In the genomic region with DNA sequence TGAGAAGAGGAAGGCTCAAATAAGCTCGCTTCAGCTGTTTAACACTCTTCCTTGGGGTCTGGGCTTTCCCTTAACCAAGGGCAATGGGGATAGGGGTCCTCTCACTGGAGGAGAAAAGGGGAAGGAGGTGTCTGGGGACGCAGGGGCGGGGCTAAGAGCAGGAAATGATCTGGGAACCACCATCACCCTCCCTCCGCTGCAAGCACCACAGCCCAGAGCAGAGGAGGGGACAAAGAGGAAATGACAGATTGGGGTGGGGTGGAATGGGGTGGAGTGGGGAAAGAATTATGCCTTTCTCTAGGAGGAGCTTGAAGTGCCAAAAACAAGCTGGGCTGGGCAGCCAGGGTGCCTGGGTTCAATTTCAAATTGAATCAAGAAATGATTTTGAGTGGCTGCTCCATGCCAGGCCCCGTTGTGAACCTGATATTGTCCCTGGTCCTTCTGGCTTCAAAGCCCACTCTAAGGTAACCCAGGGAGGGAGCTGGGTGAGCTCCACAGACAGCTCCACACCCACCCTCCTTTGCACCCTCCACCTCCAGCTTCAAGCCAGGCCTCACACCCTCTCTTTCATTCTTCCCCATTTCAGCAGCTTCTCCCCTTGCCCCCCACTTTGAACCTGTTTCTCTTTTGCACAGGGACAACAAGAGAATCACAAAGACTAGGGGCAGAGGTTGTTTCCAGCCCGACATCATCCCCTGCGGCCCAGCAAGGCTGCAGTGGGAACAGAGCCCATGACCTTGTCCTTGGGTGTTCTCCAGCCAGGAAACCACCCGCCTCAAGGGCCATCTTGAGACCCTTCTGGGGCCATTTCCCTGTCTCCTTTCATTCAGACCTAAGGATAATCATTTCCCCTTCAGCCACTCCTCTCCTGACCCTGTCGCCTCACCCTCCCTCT, we compare ENCODE assay signal across 9 cellular contexts. TPM values are rescaled to one million over a fixed set of nuclear protein-coding genes. Genes with fewer than 3 reads are reported as not detected.
DNase-seq lines count a peak whose midpoint lies in the region; ATAC-seq, FAIRE-seq and TF ChIP-seq lines count a peak whose summit lies in the region.
"Had no signal": no experiment of that assay in that cellular context is flagged by ENCODE, and none has a peak within 500 bp of the region (broad histone marks: within the 10 kb centered on the region; RNA-seq: fewer than 3 reads in every experiment).

No MANE protein-coding gene starts in this region.

- intact Hi-C loops in pancreas (cut with DNase I): no loop called here
- intact Hi-C loops in transverse colon (cut with DNase I; ENCODE audit: low total_unique reads): no loop called here
- intact Hi-C loops in uterus (cut with DNase I; ENCODE audit: low total_unique reads): no loop called here

- peak overlapping the region; percentile 69 to 70 for H3K4me3 ChIP-seq in duodenal mucosa (ENCODE audit: low read depth in 1 of 2, low read length in 2 of 2)
- peak overlapping the region in 1 of 4 donors; percentile 32 for H3K4me3 ChIP-seq in pancreas
- H3K4me3 ChIP-seq in transverse colon: peak overlapping the region in 3 of 4 donors; percentile 8 to 42 (median 26)
- H3K4me3 ChIP-seq in uterus: no peak overlapping the region
- no peak overlapping the region for H3K4me3 ChIP-seq in WERI-Rb-1 (ENCODE audit: low read depth, low read length)

- H3K36me3 ChIP-seq in duodenal mucosa (ENCODE audit: control insufficient read depth in 1 of 2, insufficient read depth in 2 of 2, low read length in 2 of 2): no peaks in the 10 kb centered on the region
- H3K36me3 ChIP-seq in pancreas: no peaks in the 10 kb centered on the region
- no peaks in the 10 kb centered on the region for H3K36me3 ChIP-seq in transverse colon
- no peaks in the 10 kb centered on the region for H3K36me3 ChIP-seq in uterus
- no peaks in the 10 kb centered on the region for H3K36me3 ChIP-seq in WERI-Rb-1

- in situ Hi-C loops in transverse colon (cut with MboI; ENCODE audit: low pct_ligation_motif_present in 1 of 4, low pct_unique_long_range_greater_than_20kb in 1 of 4, low sequenced_read_pairs in 3 of 4): loop anchor here in 1 of 4 donors (25.0 kb wide), 1 partner anchor 669 kb away; the partner anchor contains the start of gene DUSP12

- H3K27ac ChIP-seq in duodenal mucosa (ENCODE audit: low read depth, low read length) (peak overlapping the region; percentile 65), pancreas (peak overlapping the region in 2 of 4 donors; percentile 52 to 58), transverse colon (peak overlapping the region; percentile 71 to 89 (median 78)), uterus (no peak overlapping the region), WERI-Rb-1 (no peak overlapping the region)
- H3K27ac ChIP-seq: VCaP had no signal

- peak; percentile 70 for TF ChIP-seq POLR2A in GM19099 (IDR thresholded peaks at IDR 0.05; ENCODE audit: extremely low read depth, insufficient read length, low read depth)
- TF ChIP-seq POLR2A in transverse colon (IDR thresholded peaks at IDR 0.05): no peak
- TF ChIP-seq POLR2A in uterus (IDR thresholded peaks at IDR 0.05): no peak

- H3K9ac ChIP-seq in duodenal mucosa (ENCODE audit: low read depth in 1 of 2, low read length in 2 of 2): peak overlapping the region; percentile 60 to 62

- H3K27me3 ChIP-seq in duodenal mucosa (ENCODE audit: control insufficient read depth in 1 of 2, insufficient read depth in 2 of 2, low read length in 2 of 2) (no peaks in the 10 kb centered on the region), pancreas (no peaks in the 10 kb centered on the region), transverse colon (no peaks in the 10 kb centered on the region), uterus (no peaks in the 10 kb centered on the region), WERI-Rb-1 (ENCODE audit: insufficient read depth, low read depth, severe bottlenecking) (no peaks in the 10 kb centered on the region)

- ATAC-seq in HG03280 (IDR thresholded peaks at IDR 0.05; ENCODE audit: unreplicated experiment) (peak; percentile 45), pancreas (peak in 3 of 4 donors; percentile 49 to 75 (median 70))

- H3K4me1 ChIP-seq in duodenal mucosa (ENCODE audit: control insufficient read depth in 1 of 2, insufficient read depth in 2 of 2, low read length in 2 of 2) (peaks cover 0 to 12% of the 10 kb centered on the region in 2 donors), pancreas (no peaks in the 10 kb centered on the region), transverse colon (peaks cover 0 to 6% (median 2%) of the 10 kb centered on the region in 4 donors), uterus (no peaks in the 10 kb centered on the region)

- TF ChIP-seq EP300 in transverse colon (IDR thresholded peaks at IDR 0.05; ENCODE audit: low read depth): no peak

- TF ChIP-seq CTCF in pancreas (IDR thresholded peaks at IDR 0.05) (no peak), transverse colon (IDR thresholded peaks at IDR 0.05) (no peak), uterus (IDR thresholded peaks at IDR 0.05) (no peak), WERI-Rb-1 (IDR thresholded peaks at IDR 0.05; ENCODE audit: low read depth, low read length) (no peak)

- 71 to 72% methylated on average over 9 of the region's 9 CpGs for WGBS in pancreas, 2 donors
- 54 to 64% methylated on average over 6 to 9 of the region's 9 CpGs for WGBS in transverse colon (ENCODE audit: low coverage in 1 of 2), 2 donors

- FAIRE-seq in pancreas (lab: Jason Lieb, UNC): no peak

- DNase-seq in activated CD4-positive, CD25-positive, alpha-beta regulatory T cell treated with anti-CD3 and anti-CD28 coated beads, Interleukin-2, amount 50 U/mL, for 16 hours (ENCODE audit: low read depth, low spot score): peak; percentile 56
- DNase-seq in pancreas (peak in 1 of 6 donors; percentile 52), transverse colon (peak; percentile 78), uterus (no peak), WERI-Rb-1 (no peak)

- H3K9me3 ChIP-seq in duodenal mucosa (ENCODE audit: control insufficient read depth in 1 of 2, low read length in 2 of 2): no peaks in the 10 kb centered on the region
- no peaks in the 10 kb centered on the region for H3K9me3 ChIP-seq in pancreas
- no peaks in the 10 kb centered on the region for H3K9me3 ChIP-seq in transverse colon
- no peaks in the 10 kb centered on the region for H3K9me3 ChIP-seq in uterus
- no peaks in the 10 kb centered on the region for H3K9me3 ChIP-seq in WERI-Rb-1 (ENCODE audit: severe bottlenecking)

RNA-seq across cellular contexts. Expression of gene ARHGAP30, which starts 1.1 kb away (rescaled TPM):
- total RNA-seq in pancreas: 1 to 10 TPM in 4 of 6 donors, under 1 TPM in 2; 0.43 to 9.1 (median 1.9) TPM
- 1 to 10 TPM in 1 of 2 donors, under 1 TPM in 1; 0.70 to 2.0 TPM for polyA plus RNA-seq in pancreas
- total RNA-seq in transverse colon: 10 to 100 TPM in 1 of 4 donors, 1 to 10 TPM in 2, under 1 TPM in 1; 0.60 to 11.0 (median 4.4) TPM
- total RNA-seq in uterus: 1 to 10 TPM in 3 of 4 donors, under 1 TPM in 1; 0.88 to 3.4 (median 2.6) TPM

RNA-seq across cellular contexts. Expression of gene NECTIN4, which starts 20.8 kb away (rescaled TPM):
- total RNA-seq in pancreas: 1 to 10 TPM; 1.7 to 9.3 (median 3.5) TPM
- 1 to 10 TPM; 2.1 to 2.7 TPM for polyA plus RNA-seq in pancreas
- 1 to 10 TPM in 1 of 4 donors, under 1 TPM in 2, not detected in 1; 0.37 to 4.0 (median 0.82) TPM for total RNA-seq in transverse colon
- total RNA-seq in uterus: 1 to 10 TPM in 1 of 4 donors, not detected in 3; 2.1 TPM

RNA-seq across cellular contexts. Expression of gene USF1, which starts 22.8 kb away (rescaled TPM):
- total RNA-seq in pancreas (10 to 100 TPM; 15.8 to 33.2 (median 21.7) TPM), transverse colon (10 to 100 TPM; 34.4 to 78.2 (median 64.9) TPM), uterus (10 to 100 TPM; 20.7 to 71.8 (median 44.2) TPM)
- 100 to 1,000 TPM in 1 of 2 donors, 10 to 100 TPM in 1; 89.4 to 118 TPM for polyA plus RNA-seq in pancreas

RNA-seq across cellular contexts. Expression of gene KLHDC9, which starts 29.6 kb away (rescaled TPM):
- total RNA-seq in pancreas (1 to 10 TPM; 3.2 to 7.9 (median 6.2) TPM), transverse colon (10 to 100 TPM in 1 of 4 donors, 1 to 10 TPM in 1, under 1 TPM in 1, not detected in 1; 0.80 to 16.9 (median 8.7) TPM), uterus (10 to 100 TPM in 1 of 4 donors, 1 to 10 TPM in 2, under 1 TPM in 1; 0.51 to 12.1 (median 3.4) TPM)
- polyA plus RNA-seq in pancreas: 10 to 100 TPM in 1 of 2 donors, 1 to 10 TPM in 1; 8.6 to 19.3 TPM

RNA-seq across cellular contexts. Expression of gene TSTD1, which starts 29.8 kb away (rescaled TPM):
- 10 to 100 TPM; 24.8 to 43.8 (median 32.1) TPM for total RNA-seq in pancreas
- 100 to 1,000 TPM in 1 of 2 donors, 10 to 100 TPM in 1; 69.0 to 131 TPM for polyA plus RNA-seq in pancreas
- 100 to 1,000 TPM; 104 to 224 (median 191) TPM for total RNA-seq in transverse colon
- total RNA-seq in uterus: 10 to 100 TPM in 1 of 4 donors, 1 to 10 TPM in 1, not detected in 2; 5.6 to 20.3 TPM

Comparison
In these comparisons a context has a peak if more than half of its experiments do, and no peak if none do; other contexts are left out.
1. DNase-seq: peak in activated CD4-positive, CD25-positive, alpha-beta regulatory T cell treated with anti-CD3 and anti-CD28 coated beads, Interleukin-2, amount 50 U/mL, for 16 hours (single experiment) and transverse colon (single experiment); none in uterus (0 of 2) and WERI-Rb-1 (single experiment).
2. H3K27ac ChIP-seq: peak in duodenal mucosa (single experiment) and transverse colon (4 of 4); none in uterus (0 of 2) and WERI-Rb-1 (single experiment).
3. H3K4me3 ChIP-seq: peak in duodenal mucosa (2 of 2) and transverse colon (3 of 4); none in uterus (0 of 2) and WERI-Rb-1 (single experiment).